27 cellular contexts compared by ENCODE assay signal in the genomic region with DNA sequence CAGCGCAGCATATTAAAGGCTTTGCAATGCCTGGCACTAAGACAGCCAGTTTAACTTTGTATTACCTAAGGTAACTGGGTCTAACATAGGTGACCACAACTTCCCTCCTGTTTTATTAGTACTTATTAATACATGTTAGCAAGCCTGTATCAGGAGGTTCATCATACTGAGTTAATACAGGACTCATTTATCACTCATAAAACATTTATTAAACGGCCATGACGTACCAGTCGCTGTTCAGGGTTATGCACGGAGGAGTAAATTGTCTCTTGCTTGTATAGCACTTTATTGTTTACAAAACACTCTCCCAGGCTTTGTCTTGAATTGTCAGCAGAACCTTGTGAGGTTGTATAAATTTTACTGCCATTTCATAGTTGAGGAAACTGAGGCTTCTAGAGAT. TPM values are rescaled to one million over a fixed set of nuclear protein-coding genes. Genes with fewer than 3 reads are reported as not detected.
"Had no signal": no experiment of that assay in that cellular context is flagged by ENCODE, and none has a peak within 500 bp of the region (broad histone marks: within the 10 kb centered on the region; RNA-seq: fewer than 3 reads in every experiment).

No MANE protein-coding gene starts in this region.

- H3K27ac ChIP-seq: colonic mucosa, esophagus muscularis mucosa, foreskin keratinocyte, gastroesophageal sphincter, hepatocyte, left lung, right atrium auricular region, spleen, testis, tibial artery, upper lobe of right lung, uterus had no signal

- H3K4me3 Mint-ChIP-seq: central memory CD8-positive, alpha-beta T cell; dendritic cell treated with granulocyte-macrophage colony-stimulating factor and Interleukin-4, amounts not matched to agents 40 ng/mL and 50 ng/mL, for 4 days; naive B cell; natural killer cell treated with Interleukin-12 subunit alpha and Interleukin-12 subunit beta and Interleukin-15 and Interleukin-18, amount 100 ng/mL, for 72 hours; stimulated activated memory B cell treated with anti-CD40 and anti-IgM and Interleukin-4, amounts not matched to agents 10 μg/mL and 1 μg/mL and 100 μg/mL, for 72 hours had no signal

- H3K36me3 Mint-ChIP-seq: naive B cell; natural killer cell treated with Interleukin-12 subunit alpha and Interleukin-12 subunit beta and Interleukin-15 and Interleukin-18, amount 100 ng/mL, for 72 hours; stimulated activated memory B cell treated with anti-CD40 and anti-IgM and Interleukin-4, amounts not matched to agents 10 μg/mL and 1 μg/mL and 100 μg/mL, for 72 hours had no signal

- H3K4me1 ChIP-seq: spleen, uterus had no signal

- H3K9me3 Mint-ChIP-seq: central memory CD8-positive, alpha-beta T cell; dendritic cell treated with granulocyte-macrophage colony-stimulating factor and Interleukin-4, amounts not matched to agents 40 ng/mL and 50 ng/mL, for 4 days; natural killer cell treated with Interleukin-12 subunit alpha and Interleukin-12 subunit beta and Interleukin-15 and Interleukin-18, amount 100 ng/mL, for 72 hours; stimulated activated memory B cell treated with anti-CD40 and anti-IgM and Interleukin-4, amounts not matched to agents 10 μg/mL and 1 μg/mL and 100 μg/mL, for 72 hours had no signal

- H3K27me3 Mint-ChIP-seq: stimulated activated memory B cell treated with anti-CD40 and anti-IgM and Interleukin-4, amounts not matched to agents 10 μg/mL and 1 μg/mL and 100 μg/mL, for 72 hours had no signal

- H3K27ac Mint-ChIP-seq: dendritic cell treated with granulocyte-macrophage colony-stimulating factor and Interleukin-4, amounts not matched to agents 40 ng/mL and 50 ng/mL, for 4 days; natural killer cell treated with Interleukin-12 subunit alpha and Interleukin-12 subunit beta and Interleukin-15 and Interleukin-18, amount 100 ng/mL, for 72 hours; stimulated activated memory B cell treated with anti-CD40 and anti-IgM and Interleukin-4, amounts not matched to agents 10 μg/mL and 1 μg/mL and 100 μg/mL, for 72 hours had no signal

- ATAC-seq: foreskin keratinocyte; gastroesophageal sphincter; heart left ventricle; left cardiac atrium; left lung; sciatic nerve; stimulated activated memory B cell treated with anti-CD40 and anti-IgM and Interleukin-4, amounts not matched to agents 10 μg/mL and 1 μg/mL and 100 μg/mL, for 72 hours; stimulated activated naive CD8-positive, alpha-beta T cell treated with anti-CD3 and anti-CD28 coated beads, Interleukin-15, Interleukin-2, amounts not matched to agents 100 U/mL and 50 U/mL, for 24 hours; upper lobe of right lung had no signal

- H3K27me3 ChIP-seq: colonic mucosa, esophagus muscularis mucosa, foreskin keratinocyte, gastroesophageal sphincter, heart left ventricle, hepatocyte, left lung, right atrium auricular region, testis, tibial artery, upper lobe of right lung, uterus had no signal

- H3K4me3 ChIP-seq: colonic mucosa, esophagus muscularis mucosa, gastroesophageal sphincter, heart left ventricle, hepatocyte, left lung, right atrium auricular region, spleen, testis, tibial artery, upper lobe of right lung, uterus had no signal

- H3K4me2 ChIP-seq: hepatocyte had no signal

- H3K36me3 ChIP-seq: colonic mucosa, esophagus muscularis mucosa, gastroesophageal sphincter, heart left ventricle, left lung, right atrium auricular region, spleen, tibial artery, upper lobe of right lung, uterus had no signal

- H3K4me1 Mint-ChIP-seq: central memory CD8-positive, alpha-beta T cell; naive B cell; stimulated activated memory B cell treated with anti-CD40 and anti-IgM and Interleukin-4, amounts not matched to agents 10 μg/mL and 1 μg/mL and 100 μg/mL, for 72 hours had no signal

- DNase-seq: colonic mucosa; effector CD8-positive, alpha-beta T cell; foreskin keratinocyte; heart left ventricle; left cardiac atrium; left lung; naive B cell; nucleus accumbens; posterior cingulate gyrus; spleen; stimulated activated CD4-positive, alpha-beta T cell treated with anti-CD3 and anti-CD28 coated beads, Interleukin-4, amount 100 ng/mL, for 4 hours; stimulated activated naive CD8-positive, alpha-beta T cell treated with anti-CD3 and anti-CD28 coated beads, Interleukin-15, Interleukin-2, amounts not matched to agents 100 U/mL and 50 U/mL, for 24 hours; substantia nigra; testis; tibial artery; upper lobe of right lung; uterus had no signal

- H3K9me3 ChIP-seq: colonic mucosa, esophagus muscularis mucosa, gastroesophageal sphincter, heart left ventricle, left lung, right atrium auricular region, spleen, testis, tibial artery, upper lobe of right lung, uterus had no signal

- H2AFZ ChIP-seq: hepatocyte had no signal

RNA-seq across cellular contexts. Expression of gene TEAD1, which starts 55.7 kb away (rescaled TPM):
- total RNA-seq: mononuclear cell had no signal
